2 cellular contexts compared by ENCODE assay signal in the genomic region with DNA sequence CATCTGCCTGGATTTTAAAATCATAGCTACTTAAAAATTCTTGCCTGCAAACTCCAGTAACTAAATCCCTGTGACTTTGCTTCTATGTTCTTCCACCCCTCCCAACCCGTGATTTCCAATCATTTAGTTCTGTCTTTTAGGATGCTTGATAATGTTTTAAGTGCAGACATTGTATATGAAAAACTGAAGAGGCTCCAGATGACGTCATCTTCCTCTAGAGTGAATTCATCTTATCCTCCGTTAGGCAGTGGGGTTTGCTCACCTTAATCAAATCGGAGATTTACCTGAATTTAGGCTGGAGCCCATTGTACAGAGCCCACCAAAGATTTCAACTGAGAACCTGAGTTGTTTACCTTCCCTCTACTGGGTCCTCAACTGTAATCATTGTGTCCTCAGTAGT.
TF ChIP-seq lines count a peak whose summit lies in the region.

No MANE protein-coding gene starts in this region.

TF ChIP-seq in HepG2, 621 proteins besides CTCF, POLR2A, EP300 and RAD21:
- peak; percentile 94 for TF ChIP-seq CREB1 (IDR thresholded peaks at IDR 0.05)
- TF ChIP-seq CREB1 (CRISPR knock-in tag; IDR thresholded peaks at IDR 0.05) = no peak
- TF ChIP-seq ATF7 (IDR thresholded peaks at IDR 0.05) = peak; percentile 100
- TF ChIP-seq ATF7 (CRISPR knock-in tag; IDR thresholded peaks at IDR 0.05) = no peak
- TF ChIP-seq ZNF652 (CRISPR knock-in tag; IDR thresholded peaks at IDR 0.05; ENCODE audit: borderline replicate concordance, low read depth) = no peak

TF ChIP-seq in GM12878, 131 proteins besides CTCF, POLR2A, EP300 and RAD21:
- TF ChIP-seq ZZZ3 (IDR thresholded peaks at IDR 0.05; ENCODE audit: control insufficient read depth, insufficient read length, low read depth) (no peak), ATF7 (IDR thresholded peaks at IDR 0.05; ENCODE audit: low read depth) (peak; percentile 71), SMAD5 (IDR thresholded peaks at IDR 0.05; ENCODE audit: low read depth) (no peak)
